1 cellular context compared by ENCODE assay signal in genomic region chr14:105857816-105858675, GRCh38.
TF ChIP-seq lines count a peak whose summit lies in the region.

No MANE protein-coding gene starts in this region.

TF ChIP-seq in GM12878, 131 proteins besides CTCF, POLR2A, EP300 and RAD21 (continued from another document):
- TF ChIP-seq MLLT1 (IDR thresholded peaks at IDR 0.05) (peak; percentile 20; the same call in 1 of the 2 replicates), BCL11A (IDR thresholded peaks at IDR 0.05; ENCODE audit: low read depth, low read length) (no peak), GATAD2B (conservative IDR thresholded peaks at IDR 0.05; ENCODE audit: low read depth) (0 out of 2 replicates have a peak, but pooled peaks have one; percentile 16), BACH1 (IDR thresholded peaks at IDR 0.05; ENCODE audit: borderline replicate concordance) (0 out of 2 replicates have a peak, but pooled peaks have one; percentile 18), CHD2 (IDR thresholded peaks at IDR 0.05; ENCODE audit: borderline replicate concordance, low read depth, low read length) (no peak), ZBTB11 (CRISPR knock-in tag; IDR thresholded peaks at IDR 0.05) (peak; percentile 23; the same call in 1 of the 2 replicates), HDAC2 (IDR thresholded peaks at IDR 0.05) (no peak), POU2F2 (IDR thresholded peaks at IDR 0.05; ENCODE audit: borderline replicate concordance, low read depth, low read length) (peak; percentile 3; the same call in 1 of the 3 replicates), LARP7 (IDR thresholded peaks at IDR 0.05) (peak; percentile 98), SMAD1 (IDR thresholded peaks at IDR 0.05; ENCODE audit: low read depth, partially characterized antibody) (no peak), ZNF207 (IDR thresholded peaks at IDR 0.05; ENCODE audit: borderline replicate concordance) (no peak), EGR1 (IDR thresholded peaks at IDR 0.05; ENCODE audit: borderline replicate concordance in 1 of 2, low read depth in 2 of 2, low read length in 2 of 2) (no peak), SREBF2 (IDR thresholded peaks at IDR 0.05; ENCODE audit: low read length) (no peak), ZNF384 (IDR thresholded peaks at IDR 0.05; ENCODE audit: borderline replicate concordance, low read depth, low read length) (no peak), HDGF (IDR thresholded peaks at IDR 0.05) (0 out of 2 replicates have a peak, but pooled peaks have one; percentile 20), CEBPB (IDR thresholded peaks at IDR 0.05; ENCODE audit: borderline replicate concordance in 1 of 2, low read depth in 2 of 2, low read length in 2 of 2) (no peak), SRF (IDR thresholded peaks at IDR 0.05; ENCODE audit: low read depth in 2 of 2, low read length in 2 of 2) (no peak), E2F4 (IDR thresholded peaks at IDR 0.05; ENCODE audit: low read depth, low read length) (no peak), CUX1 (IDR thresholded peaks at IDR 0.05; ENCODE audit: insufficient replicate concordance, low read depth, low read length) (no peak), HCFC1 (IDR thresholded peaks at IDR 0.05; ENCODE audit: low read length) (no peak), ZNF24 (IDR thresholded peaks at IDR 0.05) (no peak), FOXM1 (IDR thresholded peaks at IDR 0.05; ENCODE audit: low read depth, low read length) (no peak), FOXK2 (IDR thresholded peaks at IDR 0.05) (no peak), IRF3 (IDR thresholded peaks at IDR 0.05) (no peak), USF1 (IDR thresholded peaks at IDR 0.05; ENCODE audit: borderline replicate concordance, extremely low read length, insufficient read depth, low read depth, low read length) (no peak), STAT1 (conservative IDR thresholded peaks at IDR 0.05) (no peak), HSF1 (IDR thresholded peaks at IDR 0.05; ENCODE audit: low read depth, low read length) (no peak), POLR2AphosphoS2 (IDR thresholded peaks at IDR 0.05; ENCODE audit: low read depth, low read length) (no peak; the same call in 1 of the 2 replicates), MAX (IDR thresholded peaks at IDR 0.05; ENCODE audit: low read depth, low read length) (no peak), MEF2B (IDR thresholded peaks at IDR 0.05; ENCODE audit: partially characterized antibody, poor library complexity, severe bottlenecking) (no peak), RCOR1 (conservative IDR thresholded peaks at IDR 0.05; ENCODE audit: low read depth, low read length) (no peak), TARDBP (IDR thresholded peaks at IDR 0.05; ENCODE audit: borderline replicate concordance) (no peak), JUND (IDR thresholded peaks at IDR 0.05; ENCODE audit: low read depth, low read length) (no peak), SMC3 (IDR thresholded peaks at IDR 0.05; ENCODE audit: borderline replicate concordance, low read length) (no peak), ZBED1 (IDR thresholded peaks at IDR 0.05; ENCODE audit: borderline replicate concordance) (no peak), PML (IDR thresholded peaks at IDR 0.05; ENCODE audit: low read length) (no peak), CREB1 (IDR thresholded peaks at IDR 0.05; ENCODE audit: low read depth) (no peak), BHLHE40 (IDR thresholded peaks at IDR 0.05; ENCODE audit: borderline replicate concordance in 1 of 2, low read depth in 2 of 2, low read length in 1 of 2) (no peak), RUNX3 (IDR thresholded peaks at IDR 0.05; ENCODE audit: low read length) (no peak), EZH2 (IDR thresholded peaks at IDR 0.05; ENCODE audit: borderline replicate concordance, control insufficient read depth, low read depth, low read length) (no peak)
